ENCODE assay signal across 28 cellular contexts in genomic region chr10:28243923-28244322, GRCh38.
"Had no signal": no experiment of that assay in that cellular context is flagged by ENCODE, and none has a peak within 500 bp of the region (broad histone marks: within the 10 kb centered on the region; RNA-seq: fewer than 3 reads in every experiment).

No MANE protein-coding gene starts in this region.

- FAIRE-seq: bronchial epithelial cell, TTC549 had no signal

- H3K4me3 ChIP-seq: ascending aorta, cardiac muscle cell had no signal

- DNase-seq: activated B cell treated with CpG ODN at 0.5 μM for 24 hours; activated CD4-positive, alpha-beta memory T cell treated with anti-CD3 and anti-CD28 coated beads, Interleukin-2, amount 10 ng/mL, durations not matched to agents 7 days and 5 days; activated CD4-positive, alpha-beta T cell treated with anti-CD3 and anti-CD28 coated beads for 4 hours; activated CD4-positive, alpha-beta T cell treated with anti-CD3 and anti-CD28 coated beads, Interleukin-2, amount 50 U/mL, for 48 hours; activated CD4-positive, CD25-positive, alpha-beta regulatory T cell treated with anti-CD3 and anti-CD28 coated beads, Interleukin-2, amount 50 U/mL, for 72 hours; activated CD8-positive, alpha-beta memory T cell treated with anti-CD3 and anti-CD28 coated beads for 24 hours; activated CD8-positive, alpha-beta memory T cell treated with anti-CD3 and anti-CD28 coated beads, Interleukin-2, amount 10 ng/mL, durations not matched to agents 7 days and 5 days; activated CD8-positive, alpha-beta memory T cell treated with anti-CD3 and anti-CD28 coated beads, Interleukin-2, amount 50 U/mL, for 48 hours; activated CD8-positive, alpha-beta T cell treated with anti-CD3 and anti-CD28 coated beads, Interleukin-2, amount 10 ng/mL, durations not matched to agents 7 days and 5 days; activated effector memory CD4-positive, alpha-beta T cell treated with Interleukin-2 at 50 U/mL for 16 hours; activated gamma-delta T cell; activated naive CD4-positive, alpha-beta T cell treated with anti-CD3 and anti-CD28 coated beads, Interleukin-2, amount 10 ng/mL, durations not matched to agents 7 days and 5 days; activated naive CD4-positive, alpha-beta T cell treated with Interleukin-2 at 50 U/mL for 16 hours; activated naive CD8-positive, alpha-beta T cell treated with anti-CD3 and anti-CD28 coated beads, Interleukin-2, amount 10 ng/mL, durations not matched to agents 7 days and 5 days; activated naive CD8-positive, alpha-beta T cell treated with anti-CD3 and anti-CD28 coated beads, Interleukin-2, amount 50 U/mL, for 24 hours; activated T-cell treated with anti-CD3 and anti-CD28 coated beads, Interleukin-2, amount 50 U/mL, for 24 hours; activated T-cell treated with anti-CD3 and anti-CD28 coated beads, Interleukin-2, amount 50 U/mL, for 48 hours; amygdala; anterior cingulate cortex; caudate nucleus; cerebellar nuclear complex; T-helper 2 cell; T-helper 9 cell had no signal

- H3K4me1 ChIP-seq: ascending aorta had no signal

- ATAC-seq: activated CD8-positive, alpha-beta memory T cell treated with anti-CD3 and anti-CD28 coated beads, Interleukin-2, amount 10 ng/mL, durations not matched to agents 7 days and 5 days; activated CD8-positive, alpha-beta T cell treated with anti-CD3 and anti-CD28 coated beads, Interleukin-2, amount 10 ng/mL, durations not matched to agents 7 days and 5 days; activated naive CD8-positive, alpha-beta T cell treated with anti-CD3 and anti-CD28 coated beads, Interleukin-2, amount 50 U/mL, for 24 hours had no signal

- H3K9me3 ChIP-seq: ascending aorta had no signal

- H3K27ac ChIP-seq: ascending aorta, cardiac muscle cell, VCaP had no signal

- H3K27me3 ChIP-seq: ascending aorta, cardiac muscle cell had no signal

- H3K36me3 ChIP-seq: ascending aorta, cardiac muscle cell had no signal
